In the genomic region with DNA sequence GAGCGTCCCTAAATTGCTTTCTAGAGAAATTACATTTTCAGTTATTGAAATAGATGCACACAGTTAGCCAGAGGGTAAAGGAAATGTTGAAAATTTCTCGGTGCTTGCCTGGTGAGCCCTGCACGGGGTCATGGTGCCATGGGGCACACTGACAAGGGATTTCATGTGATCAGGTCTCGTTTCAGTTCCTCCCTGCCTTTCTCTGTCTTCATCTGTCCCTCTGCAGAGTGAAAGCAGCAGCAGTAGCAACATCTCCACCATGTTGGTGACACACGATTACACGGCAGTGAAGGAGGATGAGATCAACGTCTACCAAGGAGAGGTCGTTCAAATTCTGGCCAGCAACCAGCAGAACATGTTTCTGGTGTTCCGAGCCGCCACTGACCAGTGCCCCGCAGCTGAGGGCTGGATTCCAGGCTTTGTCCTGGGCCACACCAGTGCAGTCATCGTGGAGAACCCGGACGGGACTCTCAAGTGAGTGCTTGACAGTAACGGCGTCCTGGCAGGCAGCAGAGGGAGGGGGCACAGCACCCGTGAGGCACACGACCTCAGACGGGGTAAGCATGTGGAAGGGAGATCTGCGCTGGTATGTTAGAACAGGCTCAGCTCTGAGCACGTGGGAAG, we compare ENCODE assay signal across 26 cellular contexts.
A peak's percentile ranks its signal among the peaks of the same experiment; 100 is the strongest.
DNase-seq lines count a peak whose midpoint lies in the region; ATAC-seq, FAIRE-seq and TF ChIP-seq lines count a peak whose summit lies in the region.
"Had no signal": no experiment of that assay in that cellular context is flagged by ENCODE, and none has a peak within 500 bp of the region (broad histone marks: within the 10 kb centered on the region; RNA-seq: fewer than 3 reads in every experiment).

No MANE protein-coding gene starts in this region.

- H3K27ac ChIP-seq in SJSA1 = peak overlapping the region; percentile 61
- no peak overlapping the region for H3K27ac ChIP-seq in endodermal cell (ENCODE audit: low read depth, low read length)
- H3K27ac ChIP-seq: A549, adrenal gland, psoas muscle, VCaP had no signal

- H3K27me3 ChIP-seq in SJSA1 (replicated peaks) = no peaks in the 10 kb centered on the region
- no peaks in the 10 kb centered on the region for H3K27me3 ChIP-seq in MG63
- no peaks in the 10 kb centered on the region for H3K27me3 ChIP-seq in endodermal cell (ENCODE audit: control insufficient read depth, insufficient read depth, low read length, poor library complexity, severe bottlenecking)
- H3K27me3 ChIP-seq: adrenal gland, BE2C had no signal

- H3K9me3 ChIP-seq in SJSA1 (replicated peaks) (no peaks in the 10 kb centered on the region), MG63 (no peaks in the 10 kb centered on the region), endodermal cell (ENCODE audit: control insufficient read depth, low read length) (no peaks in the 10 kb centered on the region)
- H3K9me3 ChIP-seq: A549, adrenal gland, BE2C, psoas muscle, SK-N-SH had no signal

- no peaks in the 10 kb centered on the region for H3K27me3 Mint-ChIP-seq in endodermal cell (ENCODE audit: insufficient read depth)
- H3K27me3 Mint-ChIP-seq: activated CD4-positive, alpha-beta T cell treated with anti-CD3 and anti-CD28 coated beads, Interleukin-2, amount 10 ng/mL, durations not matched to agents 24 days and 14 days had no signal

- ATAC-seq in left ventricle myocardium superior (peak; percentile 21), Right ventricle myocardium inferior (no peak), esophagus mucosa (no peak)
- ATAC-seq: A549; activated T-cell treated with anti-CD3 and anti-CD28 coated beads, Interleukin-2, amount 50 U/mL, for 72 hours had no signal

- no peak overlapping the region for H3K27ac Mint-ChIP-seq in endodermal cell
- H3K27ac Mint-ChIP-seq: activated CD4-positive, alpha-beta T cell treated with anti-CD3 and anti-CD28 coated beads, Interleukin-2, amount 10 ng/mL, durations not matched to agents 24 days and 14 days; activated T-cell treated with anti-CD3 and anti-CD28 coated beads, Interleukin-2, amount 50 U/mL, for 72 hours had no signal

- TF ChIP-seq CTCF in endodermal cell (conservative IDR thresholded peaks at IDR 0.05) = no peak

- no peaks in the 10 kb centered on the region for H3K4me1 Mint-ChIP-seq in endodermal cell
- H3K4me1 Mint-ChIP-seq: activated CD4-positive, alpha-beta T cell treated with anti-CD3 and anti-CD28 coated beads, Interleukin-2, amount 10 ng/mL, durations not matched to agents 24 days and 14 days; brain had no signal

- DNase-seq in left ventricle myocardium superior (no peak), Right ventricle myocardium inferior (ENCODE audit: missing footprints) (no peak), SJSA1 (ENCODE audit: low read depth in 1 of 2, low spot score in 2 of 2) (no peak), medulla oblongata (ENCODE audit: extremely low spot score) (peak; percentile 44), urothelium cell line (ENCODE audit: low spot score) (no peak), MG63 (no peak), endodermal cell (no peak)
- DNase-seq: activated CD4-positive, alpha-beta T cell treated with anti-CD3 and anti-CD28 coated beads, Interleukin-2, amount 10 ng/mL, durations not matched to agents 24 days and 14 days; activated naive CD4-positive, alpha-beta T cell treated with Interleukin-2 at 50 U/mL for 16 hours; activated T-cell treated with anti-CD3 and anti-CD28 coated beads, Interleukin-2, amount 50 U/mL, for 72 hours; BE2C; GDM1; NCI-H1105 treated with DMSO at 0.1 percent for 48 hours; NCI-H2081 treated with DMSO at 0.1 percent for 48 hours; NCI-H446 treated with DMSO at 0.1 percent for 48 hours; psoas muscle had no signal

- H3K9ac ChIP-seq in endodermal cell (ENCODE audit: extremely low read depth, low read length, poor library complexity, severe bottlenecking) = no peak overlapping the region
- H3K9ac ChIP-seq: SK-N-SH had no signal

- peaks cover 92% of the 10 kb centered on the region for H3K36me3 ChIP-seq in SJSA1
- H3K36me3 ChIP-seq in MG63 = peaks cover 93% of the 10 kb centered on the region
- peaks cover 60% of the 10 kb centered on the region for H3K36me3 ChIP-seq in endodermal cell (ENCODE audit: control insufficient read depth, insufficient read depth, low read length)

- WGBS in endodermal cell (ENCODE audit: insufficient coverage in 1 of 2, insufficient read length in 1 of 2), 2 experiments = 94 to 95% methylated on average over 17 to 21 of the region's 21 CpGs

- H3K4me3 ChIP-seq in SJSA1 = no peak overlapping the region
- H3K4me3 ChIP-seq in MG63 = no peak overlapping the region
- H3K4me3 ChIP-seq in endodermal cell (ENCODE audit: low read length) = no peak overlapping the region
- H3K4me3 ChIP-seq: A549, adrenal gland, psoas muscle, skin epidermis had no signal

- intact Hi-C loops in left ventricle myocardium superior (cut with micrococcal nuclease) (no loop called here), Right ventricle myocardium inferior (cut with DNase I) (no loop called here)

- H3K36me3 Mint-ChIP-seq in endodermal cell (ENCODE audit: low read depth) = peaks cover 52% of the 10 kb centered on the region

- no peak overlapping the region for H3K4me3 Mint-ChIP-seq in endodermal cell
- H3K4me3 Mint-ChIP-seq: activated CD4-positive, alpha-beta T cell treated with anti-CD3 and anti-CD28 coated beads, Interleukin-2, amount 10 ng/mL, durations not matched to agents 24 days and 14 days; activated T-cell treated with anti-CD3 and anti-CD28 coated beads, Interleukin-2, amount 50 U/mL, for 72 hours; brain had no signal

- FAIRE-seq in urothelium cell line (lab: Jason Lieb, UNC) = peak; percentile 52
- FAIRE-seq: A549, colon, GM18507, islet of Langerhans had no signal

- H3K4me1 ChIP-seq in SJSA1 (replicated peaks) (peaks cover 19% of the 10 kb centered on the region), endodermal cell (ENCODE audit: control insufficient read depth, insufficient read depth, low read length) (no peaks in the 10 kb centered on the region)
- H3K4me1 ChIP-seq: A549, BE2C had no signal

- no peaks in the 10 kb centered on the region for H3K9me3 Mint-ChIP-seq in endodermal cell
- H3K9me3 Mint-ChIP-seq: activated CD4-positive, alpha-beta T cell treated with anti-CD3 and anti-CD28 coated beads, Interleukin-2, amount 10 ng/mL, durations not matched to agents 24 days and 14 days; brain had no signal
